ENCODE assay signal across 2 cellular contexts in the genomic region with DNA sequence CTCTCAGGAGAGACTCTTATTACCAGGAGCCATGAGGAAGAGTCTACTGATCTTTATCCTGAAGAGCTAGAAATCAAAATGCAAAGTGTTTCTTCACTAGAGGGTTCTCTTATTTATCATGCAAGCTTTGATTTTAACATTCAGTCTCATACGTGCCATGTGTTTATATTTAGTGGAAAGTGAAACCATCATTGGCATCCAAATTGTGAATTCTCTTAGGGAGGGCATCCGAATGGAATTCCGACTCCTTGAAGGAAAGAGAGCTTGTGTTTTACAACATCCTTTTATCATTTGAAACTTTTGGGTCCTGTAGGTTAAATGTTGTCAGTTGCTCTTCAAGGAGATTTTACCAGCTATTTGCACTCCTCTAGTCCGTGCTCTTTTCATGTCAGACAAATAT.
TF ChIP-seq lines count a peak whose summit lies in the region.

No MANE protein-coding gene starts in this region.

TF ChIP-seq in IMR-90, 13 proteins besides CTCF, POLR2A, EP300 and RAD21:
- TF ChIP-seq CEBPB (IDR thresholded peaks at IDR 0.05; ENCODE audit: low read depth, low read length): no peak
- TF ChIP-seq RFX5 (IDR thresholded peaks at IDR 0.05; ENCODE audit: low read depth, low read length): no peak
- no peak for TF ChIP-seq MXI1 (IDR thresholded peaks at IDR 0.05; ENCODE audit: borderline replicate concordance, low read depth, low read length)
- no peak for TF ChIP-seq NFE2L2 (IDR thresholded peaks at IDR 0.05; ENCODE audit: low read depth, low read length)
- TF ChIP-seq BHLHE40 (IDR thresholded peaks at IDR 0.05; ENCODE audit: low read depth, low read length): no peak
- TF ChIP-seq FOS (IDR thresholded peaks at IDR 0.05; ENCODE audit: low read depth, low read length): no peak
- no peak for TF ChIP-seq RCOR1 (IDR thresholded peaks at IDR 0.05; ENCODE audit: insufficient replicate concordance, low read length)

TF ChIP-seq in SK-N-SH, 30 proteins besides CTCF, POLR2A, EP300 and RAD21:
- TF ChIP-seq, protein P1, sequence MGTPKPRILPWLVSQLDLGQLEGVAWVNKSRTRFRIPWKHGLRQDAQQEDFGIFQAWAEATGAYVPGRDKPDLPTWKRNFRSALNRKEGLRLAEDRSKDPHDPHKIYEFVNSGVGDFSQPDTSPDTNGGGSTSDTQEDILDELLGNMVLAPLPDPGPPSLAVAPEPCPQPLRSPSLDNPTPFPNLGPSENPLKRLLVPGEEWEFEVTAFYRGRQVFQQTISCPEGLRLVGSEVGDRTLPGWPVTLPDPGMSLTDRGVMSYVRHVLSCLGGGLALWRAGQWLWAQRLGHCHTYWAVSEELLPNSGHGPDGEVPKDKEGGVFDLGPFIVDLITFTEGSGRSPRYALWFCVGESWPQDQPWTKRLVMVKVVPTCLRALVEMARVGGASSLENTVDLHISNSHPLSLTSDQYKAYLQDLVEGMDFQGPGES (IDR thresholded peaks at IDR 0.05; ENCODE audit: low read depth, low read length): no peak
- no peak for TF ChIP-seq NFIC (IDR thresholded peaks at IDR 0.05; ENCODE audit: borderline replicate concordance)
- TF ChIP-seq, protein P2, sequence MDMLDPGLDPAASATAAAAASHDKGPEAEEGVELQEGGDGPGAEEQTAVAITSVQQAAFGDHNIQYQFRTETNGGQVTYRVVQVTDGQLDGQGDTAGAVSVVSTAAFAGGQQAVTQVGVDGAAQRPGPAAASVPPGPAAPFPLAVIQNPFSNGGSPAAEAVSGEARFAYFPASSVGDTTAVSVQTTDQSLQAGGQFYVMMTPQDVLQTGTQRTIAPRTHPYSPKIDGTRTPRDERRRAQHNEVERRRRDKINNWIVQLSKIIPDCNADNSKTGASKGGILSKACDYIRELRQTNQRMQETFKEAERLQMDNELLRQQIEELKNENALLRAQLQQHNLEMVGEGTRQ (IDR thresholded peaks at IDR 0.05; ENCODE audit: borderline replicate concordance, low read depth, low read length): no peak
- TF ChIP-seq, protein P3, sequence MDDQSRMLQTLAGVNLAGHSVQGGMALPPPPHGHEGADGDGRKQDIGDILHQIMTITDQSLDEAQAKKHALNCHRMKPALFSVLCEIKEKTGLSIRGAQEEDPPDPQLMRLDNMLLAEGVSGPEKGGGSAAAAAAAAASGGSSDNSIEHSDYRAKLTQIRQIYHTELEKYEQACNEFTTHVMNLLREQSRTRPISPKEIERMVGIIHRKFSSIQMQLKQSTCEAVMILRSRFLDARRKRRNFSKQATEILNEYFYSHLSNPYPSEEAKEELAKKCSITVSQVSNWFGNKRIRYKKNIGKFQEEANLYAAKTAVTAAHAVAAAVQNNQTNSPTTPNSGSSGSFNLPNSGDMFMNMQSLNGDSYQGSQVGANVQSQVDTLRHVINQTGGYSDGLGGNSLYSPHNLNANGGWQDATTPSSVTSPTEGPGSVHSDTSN (IDR thresholded peaks at IDR 0.05): no peak
- TF ChIP-seq RFX5 (IDR thresholded peaks at IDR 0.05; ENCODE audit: low read length): no peak
- TF ChIP-seq GABPA (IDR thresholded peaks at IDR 0.05; ENCODE audit: low read depth): no peak
- no peak for TF ChIP-seq FOXM1 (IDR thresholded peaks at IDR 0.05; ENCODE audit: low read depth)
- TF ChIP-seq MEF2A (IDR thresholded peaks at IDR 0.05; ENCODE audit: borderline replicate concordance, low read depth): no peak
- no peak for TF ChIP-seq RXRA (IDR thresholded peaks at IDR 0.05; ENCODE audit: borderline replicate concordance, low read depth)
- TF ChIP-seq SIN3A (IDR thresholded peaks at IDR 0.05; ENCODE audit: borderline replicate concordance, low read depth, low read length): no peak
- no peak for TF ChIP-seq FOXJ3 (CRISPR knock-in tag; IDR thresholded peaks at IDR 0.05)
TF ChIP-seq in SK-N-SH: peak in this region for 0.
